1 cellular context compared by ENCODE assay signal in genomic region chr22:19941365-19942070, GRCh38.
TF ChIP-seq lines count a peak whose summit lies in the region.

Gene COMT (plus strand): TSS chr22:19941772. CDS start chr22:19962527, 20,755 bp downstream.
Gene TXNRD2 (minus strand): TSS chr22:19941818. CDS start chr22:19941803, 15 bp downstream.

TF ChIP-seq in HepG2, 621 proteins besides CTCF, POLR2A, EP300 and RAD21 (continued from another document and continues in another):
- TF ChIP-seq EEA1 (CRISPR knock-in tag; IDR thresholded peaks at IDR 0.05; ENCODE audit: borderline replicate concordance) = 0 out of 2 replicates have a peak, but pooled peaks have one; percentile 65
- no peak for TF ChIP-seq FOXJ3 (CRISPR knock-in tag; IDR thresholded peaks at IDR 0.05; ENCODE audit: borderline replicate concordance)
- no peak for TF ChIP-seq IRF1 (CRISPR knock-in tag; IDR thresholded peaks at IDR 0.05; ENCODE audit: low read depth)
- peak; percentile 77; the same call in 1 of the 2 replicates for TF ChIP-seq CCDC6 (CRISPR knock-in tag; IDR thresholded peaks at IDR 0.05)
- no peak for TF ChIP-seq BRF2 (CRISPR knock-in tag; IDR thresholded peaks at IDR 0.05)
- TF ChIP-seq FOXP1 (IDR thresholded peaks at IDR 0.05) = no peak
- TF ChIP-seq FOXP1 (CRISPR knock-in tag; IDR thresholded peaks at IDR 0.05) = no peak
- peak; percentile 67 for TF ChIP-seq THAP11 (CRISPR knock-in tag; IDR thresholded peaks at IDR 0.05)
- TF ChIP-seq TOPORS (CRISPR knock-in tag; IDR thresholded peaks at IDR 0.05) = peak; percentile 56; the same call in 1 of the 2 replicates
- TF ChIP-seq ZNF800 (CRISPR knock-in tag; IDR thresholded peaks at IDR 0.05) = no peak
- 0 out of 2 replicates have a peak, but pooled peaks have one; percentile 8 for TF ChIP-seq CHD2 (IDR thresholded peaks at IDR 0.05; ENCODE audit: low read depth, low read length)
- no peak for TF ChIP-seq SATB2 (CRISPR knock-in tag; IDR thresholded peaks at IDR 0.05)
- no peak for TF ChIP-seq MTF1 (CRISPR knock-in tag; IDR thresholded peaks at IDR 0.05)
- TF ChIP-seq ZNF576 (CRISPR knock-in tag; IDR thresholded peaks at IDR 0.05) = no peak
- TF ChIP-seq ZMYM4 (CRISPR knock-in tag; IDR thresholded peaks at IDR 0.05) = peak; percentile 58; the same call in 1 of the 2 replicates
- TF ChIP-seq MAFF (IDR thresholded peaks at IDR 0.05; ENCODE audit: low read depth, low read length) = no peak
- TF ChIP-seq ZNF570 (CRISPR knock-in tag; IDR thresholded peaks at IDR 0.05; ENCODE audit: borderline replicate concordance) = no peak
- peak; percentile 78; the same call in 1 of the 2 replicates for TF ChIP-seq ZNF607 (CRISPR knock-in tag; IDR thresholded peaks at IDR 0.05; ENCODE audit: borderline replicate concordance)
- TF ChIP-seq NFIC (IDR thresholded peaks at IDR 0.05; ENCODE audit: low read length) = no peak
- TF ChIP-seq ZNF331 (CRISPR knock-in tag; IDR thresholded peaks at IDR 0.05) = peak; percentile 44; the same call in 1 of the 2 replicates
- 0 out of 2 replicates have a peak, but pooled peaks have one; percentile 36 for TF ChIP-seq ZNF709 (CRISPR knock-in tag; IDR thresholded peaks at IDR 0.05)
- TF ChIP-seq ZNF275 (CRISPR knock-in tag; IDR thresholded peaks at IDR 0.05; ENCODE audit: borderline replicate concordance) = no peak
- no peak; the same call in 1 of the 2 replicates for TF ChIP-seq TMF1 (CRISPR knock-in tag; IDR thresholded peaks at IDR 0.05; ENCODE audit: low read depth)
- TF ChIP-seq SMARCE1 (IDR thresholded peaks at IDR 0.05; ENCODE audit: borderline replicate concordance) = no peak
- TF ChIP-seq ZNF710 (CRISPR knock-in tag; IDR thresholded peaks at IDR 0.05; ENCODE audit: borderline replicate concordance) = no peak
- peak; percentile 61 for TF ChIP-seq HDAC2 (CRISPR knock-in tag; IDR thresholded peaks at IDR 0.05)
- TF ChIP-seq ZNF382 (CRISPR knock-in tag; IDR thresholded peaks at IDR 0.05; ENCODE audit: borderline replicate concordance) = no peak
- no peak for TF ChIP-seq ZNF550 (CRISPR knock-in tag; IDR thresholded peaks at IDR 0.05; ENCODE audit: borderline replicate concordance)
- TF ChIP-seq HBP1 (CRISPR knock-in tag; IDR thresholded peaks at IDR 0.05; ENCODE audit: low read depth) = peak; percentile 17; the same call in 1 of the 2 replicates
- TF ChIP-seq ZNF746 (CRISPR knock-in tag; IDR thresholded peaks at IDR 0.05) = no peak
- TF ChIP-seq SNAPC4 (CRISPR knock-in tag; IDR thresholded peaks at IDR 0.05) = no peak
- no peak for TF ChIP-seq ZNF20 (CRISPR knock-in tag; IDR thresholded peaks at IDR 0.05)
- TF ChIP-seq ZFP36L1 (CRISPR knock-in tag; IDR thresholded peaks at IDR 0.05) = 0 out of 2 replicates have a peak, but pooled peaks have one; percentile 32
- 0 out of 2 replicates have a peak, but pooled peaks have one; percentile 41 for TF ChIP-seq ZNF30 (CRISPR knock-in tag; IDR thresholded peaks at IDR 0.05)
- TF ChIP-seq HOXD1 (CRISPR knock-in tag; IDR thresholded peaks at IDR 0.05) = 0 out of 2 replicates have a peak, but pooled peaks have one; percentile 21
- TF ChIP-seq CSRNP1 (CRISPR knock-in tag; IDR thresholded peaks at IDR 0.05) = no peak
- no peak for TF ChIP-seq ATM (IDR thresholded peaks at IDR 0.05; ENCODE audit: borderline replicate concordance)
- TF ChIP-seq ZNF335 (CRISPR knock-in tag; IDR thresholded peaks at IDR 0.05) = peak; percentile 99
- peak; percentile 69; the same call in 1 of the 2 replicates for TF ChIP-seq TFDP1 (CRISPR knock-in tag; IDR thresholded peaks at IDR 0.05; ENCODE audit: borderline replicate concordance)
